12 cellular contexts compared by ENCODE assay signal in the genomic region with DNA sequence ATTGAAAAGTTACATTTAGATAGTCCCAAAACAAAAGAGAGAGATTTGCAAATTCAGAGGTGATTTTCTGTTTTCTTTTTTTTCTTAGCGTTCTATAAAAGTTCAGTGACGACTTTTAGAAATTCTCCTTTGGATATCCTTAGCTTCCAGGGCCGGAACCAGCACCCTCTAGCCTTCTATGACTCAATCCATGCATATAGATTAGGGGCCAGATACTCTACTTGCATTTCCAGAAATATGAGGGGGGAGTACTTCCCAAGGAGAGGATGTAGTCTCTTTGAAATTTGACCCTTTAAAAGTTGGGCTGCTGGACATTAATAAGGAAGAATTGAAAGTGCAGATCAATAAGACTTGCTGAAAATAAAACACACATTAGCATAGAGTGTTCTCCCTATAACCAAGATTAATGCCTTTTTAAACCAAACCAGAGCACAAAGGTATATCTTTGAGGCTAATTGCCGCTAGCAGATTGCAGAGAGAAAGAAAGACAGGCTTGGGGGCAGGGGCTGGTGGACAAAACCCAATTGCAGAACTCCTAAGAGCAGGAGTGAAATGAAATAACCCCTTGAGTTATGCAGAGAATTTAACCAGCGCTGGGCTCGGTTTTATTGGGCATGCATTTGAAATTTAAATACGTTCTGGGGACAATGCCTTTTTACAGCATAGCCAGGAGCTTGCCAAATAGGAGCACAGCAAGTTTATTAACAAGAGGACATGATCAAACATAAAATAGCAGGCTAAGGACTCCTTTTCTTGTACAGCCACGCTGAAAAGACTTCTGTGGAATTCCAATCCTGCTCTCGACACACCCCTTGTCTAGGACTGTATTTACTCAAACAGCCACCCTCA.
DNase-seq lines count a peak whose midpoint lies in the region; ATAC-seq and TF ChIP-seq lines count a peak whose summit lies in the region.
"Had no signal": no experiment of that assay in that cellular context is flagged by ENCODE, and none has a peak within 500 bp of the region (broad histone marks: within the 10 kb centered on the region; RNA-seq: fewer than 3 reads in every experiment).

No MANE protein-coding gene starts in this region.

- peaks cover 35% of the 10 kb centered on the region for H3K4me1 Mint-ChIP-seq in GM23338

- no peaks in the 10 kb centered on the region; the same call in 2 of the 3 replicates for H3K36me3 Mint-ChIP-seq in GM23338 (ENCODE audit: low read depth)

- H3K4me3 Mint-ChIP-seq in GM23338 = peak overlapping the region; percentile 44

- no peak overlapping the region for H2AFZ ChIP-seq in GM23338

- peaks cover 14% of the 10 kb centered on the region for H3K27me3 Mint-ChIP-seq in GM23338 (ENCODE audit: insufficient read depth, low read depth, poor library complexity)

- H3K27ac Mint-ChIP-seq in GM23338 = peak overlapping the region; percentile 28

- H3K4me1 ChIP-seq in GM23338 (ENCODE audit: insufficient read depth) (peaks cover 27% of the 10 kb centered on the region), RWPE2 (ENCODE audit: insufficient read depth, poor library complexity, severe bottlenecking) (peaks cover 22% of the 10 kb centered on the region), foreskin keratinocyte (peaks cover 22% of the 10 kb centered on the region), heart right ventricle (no peaks in the 10 kb centered on the region)

- H3K9me3 ChIP-seq in RWPE2 (ENCODE audit: severe bottlenecking) (no peaks in the 10 kb centered on the region), heart right ventricle (no peaks in the 10 kb centered on the region)

- no peaks in the 10 kb centered on the region for H3K9me3 Mint-ChIP-seq in GM23338

- DNase-seq in GM23338 (ENCODE audit: low spot score) (peak; percentile 65), RWPE2 (ENCODE audit: low spot score) (no peak), foreskin keratinocyte (peak; percentile 46 to 58), retinal pigment epithelial cell (ENCODE audit: low read depth) (peak; percentile 47), heart right ventricle (no peak)
- DNase-seq in activated CD4-positive, alpha-beta T cell treated with anti-CD3 and anti-CD28 coated beads for 48 hours = no peak
- DNase-seq: anterior cingulate cortex; NCI-H2029 treated with DMSO at 0.1 percent for 48 hours; Right ventricle myocardium superior; stimulated activated naive CD4-positive, alpha-beta T cell treated with Interleukin-2 at 50 U/mL for 16 hours had no signal

- H4K20me1 ChIP-seq in GM23338 (replicated peaks; ENCODE audit: insufficient read depth) = no peaks in the 10 kb centered on the region

- H3K4me3 ChIP-seq in GM23338 (peak overlapping the region; percentile 19), RWPE2 (ENCODE audit: severe bottlenecking) (no peak overlapping the region), retinal pigment epithelial cell (ENCODE audit: low read length) (peak overlapping the region; percentile 0), heart right ventricle (no peak overlapping the region)

- 0 out of 2 replicates have a peak, but pooled peaks cover 3% of the 10 kb centered on the region for H3F3A ChIP-seq in GM23338 (replicated peaks; ENCODE audit: low read depth)

- intact Hi-C loops in heart right ventricle (cut with DNase I) = no loop called here

- H3K27ac ChIP-seq in GM23338 (ENCODE audit: low read depth) = peak overlapping the region; percentile 74
- H3K27ac ChIP-seq in RWPE2 (ENCODE audit: poor library complexity, severe bottlenecking) = peak overlapping the region; percentile 77
- no peak overlapping the region for H3K27ac ChIP-seq in foreskin keratinocyte
- no peak overlapping the region for H3K27ac ChIP-seq in heart right ventricle
- H3K27ac ChIP-seq: HL-60 had no signal

- H3K36me3 ChIP-seq in GM23338 (ENCODE audit: insufficient read depth) = no peaks in the 10 kb centered on the region
- no peaks in the 10 kb centered on the region for H3K36me3 ChIP-seq in RWPE2 (ENCODE audit: low read depth)
- H3K36me3 ChIP-seq in heart right ventricle = no peaks in the 10 kb centered on the region

- no peaks in the 10 kb centered on the region for H3K9me2 ChIP-seq in GM23338 (ENCODE audit: insufficient read depth)

- TF ChIP-seq CTCF in GM23338 (conservative IDR thresholded peaks at IDR 0.05; ENCODE audit: low read depth in 2 of 2) (no peak), RWPE2 (IDR thresholded peaks at IDR 0.05; ENCODE audit: poor library complexity, severe bottlenecking) (no peak), foreskin keratinocyte (conservative IDR thresholded peaks at IDR 0.05) (no peak), retinal pigment epithelial cell (conservative IDR thresholded peaks at IDR 0.05; ENCODE audit: low read depth, low read length) (no peak), heart right ventricle (IDR thresholded peaks at IDR 0.05) (no peak)

- ATAC-seq in GM23338 = peak; percentile 64
- ATAC-seq in RWPE2 (ENCODE audit: low read depth) = peak; percentile 83
- ATAC-seq in foreskin keratinocyte = peak; percentile 49
- ATAC-seq in GM18520 (IDR thresholded peaks at IDR 0.05; ENCODE audit: unreplicated experiment) = no peak
- no peak for ATAC-seq in heart right ventricle

- H3K27me3 ChIP-seq in GM23338 (ENCODE audit: insufficient read depth) (no peaks in the 10 kb centered on the region), RWPE2 (ENCODE audit: insufficient read depth, poor library complexity, severe bottlenecking) (no peaks in the 10 kb centered on the region), foreskin keratinocyte (no peaks in the 10 kb centered on the region), heart right ventricle (peaks cover 0 to 15% (median 8%) of the 10 kb centered on the region in 7 donors)

- H3K79me2 ChIP-seq in GM23338 (replicated peaks; ENCODE audit: insufficient read depth) = no peaks in the 10 kb centered on the region

- peak overlapping the region; percentile 67 for H3K4me2 ChIP-seq in GM23338

- 37 to 38% methylated on average over 9 of the region's 9 CpGs for WGBS in heart right ventricle, 2 donors

TF ChIP-seq in GM23338, 12 proteins besides CTCF, POLR2A, EP300 and RAD21 (continues in another document):
- TF ChIP-seq ETS1 (IDR thresholded peaks at IDR 0.05) (no peak), ZNF114 (CRISPR knock-in tag; IDR thresholded peaks at IDR 0.05) (no peak)

Comparison
In these comparisons a context has a peak if more than half of its experiments do, and no peak if none do; other contexts are left out.
1. ATAC-seq: peak in GM23338 (single experiment), RWPE2 (single experiment) and foreskin keratinocyte (single experiment); none in GM18520 (single experiment) and heart right ventricle (0 of 8).
2. DNase-seq: peak in GM23338 (single experiment), foreskin keratinocyte (2 of 2) and retinal pigment epithelial cell (single experiment); none in RWPE2 (single experiment), activated CD4-positive, alpha-beta T cell treated with anti-CD3 and anti-CD28 coated beads for 48 hours (single experiment) and heart right ventricle (0 of 2).
3. H3K27ac ChIP-seq: peak in GM23338 (single experiment) and RWPE2 (single experiment); none in foreskin keratinocyte (single experiment) and heart right ventricle (0 of 10).
4. H3K4me3 ChIP-seq: peak in GM23338 (single experiment) and retinal pigment epithelial cell (single experiment); none in RWPE2 (single experiment) and heart right ventricle (0 of 10).